8 cellular contexts compared by ENCODE assay signal in the genomic region with DNA sequence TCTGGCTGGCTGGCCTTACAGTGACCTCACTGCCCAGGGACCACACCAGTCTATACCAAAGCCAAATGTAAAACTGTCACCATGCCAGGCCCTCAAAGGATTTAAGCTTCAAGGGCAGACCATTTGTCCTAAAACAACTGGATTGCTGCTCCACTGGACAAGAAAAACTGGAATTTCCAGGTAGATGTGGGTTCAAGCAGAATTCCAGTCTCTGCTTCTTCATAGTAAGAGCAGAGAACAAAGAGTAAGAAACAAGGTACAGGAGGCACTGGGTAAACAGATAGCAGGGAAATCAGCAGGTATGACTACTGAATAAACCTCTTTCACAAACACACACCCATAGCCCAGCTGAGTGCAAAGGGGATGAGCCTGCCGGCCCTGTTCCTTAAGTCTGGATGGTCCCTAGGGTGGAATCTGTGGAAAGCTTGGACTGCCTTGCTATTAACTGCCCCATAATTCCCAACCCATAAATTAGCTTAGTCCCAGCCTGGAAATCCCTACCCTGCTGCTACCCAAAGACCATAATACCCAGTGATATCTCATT. TPM values are rescaled to one million over a fixed set of nuclear protein-coding genes. Genes with fewer than 3 reads are reported as not detected.
DNase-seq lines count a peak whose midpoint lies in the region; ATAC-seq, FAIRE-seq and TF ChIP-seq lines count a peak whose summit lies in the region.

No MANE protein-coding gene starts in this region.

- H3K4me3 Mint-ChIP-seq in activated naive CD4-positive, alpha-beta T cell treated with anti-CD3 and anti-CD28 coated beads for 36 hours: no peak overlapping the region
- H3K4me3 Mint-ChIP-seq in activated T-helper 17 cell treated with anti-CD3 and anti-CD28 coated beads, Interleukin-2, amount 50 U/mL, for 72 hours: peak overlapping the region; percentile 100

- no peaks in the 10 kb centered on the region for H3K27me3 ChIP-seq in lung (ENCODE audit: control insufficient read depth, insufficient read depth)
- no peaks in the 10 kb centered on the region for H3K27me3 ChIP-seq in upper lobe of right lung

- DNase-seq in activated naive CD4-positive, alpha-beta T cell treated with anti-CD3 and anti-CD28 coated beads for 36 hours: no peak
- no peak for DNase-seq in activated naive CD4-positive, alpha-beta T cell (lab: John Stamatoyannopoulos, UW)
- peak; percentile 80 for DNase-seq in lung (ENCODE audit: low spot score)
- DNase-seq in upper lobe of right lung: no peak
- DNase-seq in GM12891 (ENCODE audit: insufficient read length, low spot score): no peak
- no peak for DNase-seq in GM03348 (ENCODE audit: low spot score)
- no peak for DNase-seq in SHP77 treated with DMSO at 0.1 percent for 48 hours (lab: John Stamatoyannopoulos, UW)

- H3K9me3 Mint-ChIP-seq in activated naive CD4-positive, alpha-beta T cell treated with anti-CD3 and anti-CD28 coated beads for 36 hours: no peaks in the 10 kb centered on the region
- H3K9me3 Mint-ChIP-seq in activated T-helper 17 cell treated with anti-CD3 and anti-CD28 coated beads, Interleukin-2, amount 50 U/mL, for 72 hours: no peaks in the 10 kb centered on the region

- H3K4me1 Mint-ChIP-seq in activated naive CD4-positive, alpha-beta T cell treated with anti-CD3 and anti-CD28 coated beads for 36 hours (ENCODE audit: low read depth): peaks cover 81% of the 10 kb centered on the region
- peaks cover 53% of the 10 kb centered on the region for H3K4me1 Mint-ChIP-seq in activated T-helper 17 cell treated with anti-CD3 and anti-CD28 coated beads, Interleukin-2, amount 50 U/mL, for 72 hours

- TF ChIP-seq CTCF in lung (IDR thresholded peaks at IDR 0.05; ENCODE audit: control extremely low read depth, extremely low read depth) (no peak), upper lobe of right lung (IDR thresholded peaks at IDR 0.05) (no peak)

- WGBS in lung, 2 donors: 58 to 74% methylated on average over 1 of the region's 1 CpG

- FAIRE-seq in GM12891 (lab: Jason Lieb, UNC): no peak

- TF ChIP-seq POLR2A in GM12891 (IDR thresholded peaks at IDR 0.05; ENCODE audit: low read depth, low read length): no peak

- no peaks in the 10 kb centered on the region for H3K36me3 ChIP-seq in lung (ENCODE audit: control insufficient read depth in 2 of 2, insufficient read depth in 2 of 2, low read length in 2 of 2)
- no peaks in the 10 kb centered on the region for H3K36me3 ChIP-seq in upper lobe of right lung

- no peak for ATAC-seq in activated T-helper 17 cell treated with anti-CD3 and anti-CD28 coated beads, Interleukin-2, amount 50 U/mL, for 72 hours (replicated peaks)
- ATAC-seq in lung (ENCODE audit: insufficient read depth, low FRiP score) (no peak), upper lobe of right lung (peak; percentile 44)

- CTCF ChIA-PET in activated naive CD4-positive, alpha-beta T cell treated with anti-CD3 and anti-CD28 coated beads for 36 hours (lab: Charles Lee): interaction anchor here (0.8 to 3.0 kb wide), 5 partner anchors 9 to 72 kb away, joined by 3 to 10 read pairs (median 3); no protein-coding TSS in a partner anchor

- peak overlapping the region; percentile 97 for H3K27ac Mint-ChIP-seq in activated naive CD4-positive, alpha-beta T cell treated with anti-CD3 and anti-CD28 coated beads for 36 hours
- peak overlapping the region; percentile 99 for H3K27ac Mint-ChIP-seq in activated T-helper 17 cell treated with anti-CD3 and anti-CD28 coated beads, Interleukin-2, amount 50 U/mL, for 72 hours

- H3K4me1 ChIP-seq in lung (ENCODE audit: control insufficient read depth in 2 of 2, insufficient read depth in 2 of 2, low read length in 2 of 2): peaks cover 48 to 71% of the 10 kb centered on the region in 2 donors
- peaks cover 87% of the 10 kb centered on the region for H3K4me1 ChIP-seq in upper lobe of right lung

- H3K4me3 ChIP-seq in lung (no peak overlapping the region), upper lobe of right lung (no peak overlapping the region)

- H3K36me3 Mint-ChIP-seq in activated naive CD4-positive, alpha-beta T cell treated with anti-CD3 and anti-CD28 coated beads for 36 hours (ENCODE audit: low read depth): peaks cover 11% of the 10 kb centered on the region
- H3K36me3 Mint-ChIP-seq in activated T-helper 17 cell treated with anti-CD3 and anti-CD28 coated beads, Interleukin-2, amount 50 U/mL, for 72 hours (ENCODE audit: low read depth): peaks cover 31% of the 10 kb centered on the region

- H3K27me3 Mint-ChIP-seq in activated naive CD4-positive, alpha-beta T cell treated with anti-CD3 and anti-CD28 coated beads for 36 hours (ENCODE audit: low read depth): no peaks in the 10 kb centered on the region
- H3K27me3 Mint-ChIP-seq in activated T-helper 17 cell treated with anti-CD3 and anti-CD28 coated beads, Interleukin-2, amount 50 U/mL, for 72 hours: no peaks in the 10 kb centered on the region

- intact Hi-C loops in activated naive CD4-positive, alpha-beta T cell treated with anti-CD3 and anti-CD28 coated beads for 36 hours (cut with micrococcal nuclease): loop anchor here (2.0 to 10.0 kb wide), 2 partner anchors 19 to 883 kb away; a partner anchor contains a TSS
- intact Hi-C loops in upper lobe of right lung (cut with DNase I): no loop called here

- H3K27ac ChIP-seq in lung (ENCODE audit: low read depth in 1 of 2, low read length in 1 of 2): peak overlapping the region; percentile 92 to 98
- H3K27ac ChIP-seq in upper lobe of right lung: peak overlapping the region; percentile 97

- no peaks in the 10 kb centered on the region for H3K9me3 ChIP-seq in lung (ENCODE audit: control insufficient read depth in 2 of 2, insufficient read depth in 1 of 2, low read length in 1 of 2)
- no peaks in the 10 kb centered on the region for H3K9me3 ChIP-seq in upper lobe of right lung

TF ChIP-seq in GM12891, 5 proteins besides CTCF, POLR2A, EP300 and RAD21:
- no peak for TF ChIP-seq POLR2AphosphoS5 (IDR thresholded peaks at IDR 0.05; ENCODE audit: low read depth, low read length)
- TF ChIP-seq TAF1 (IDR thresholded peaks at IDR 0.05; ENCODE audit: low read depth, low read length): no peak
- no peak for TF ChIP-seq PAX5 (IDR thresholded peaks at IDR 0.05; ENCODE audit: insufficient read depth, low read length, severe bottlenecking)
- no peak for TF ChIP-seq POU2F2 (IDR thresholded peaks at IDR 0.05; ENCODE audit: low read depth, low read length)
- TF ChIP-seq SPI1 (IDR thresholded peaks at IDR 0.05; ENCODE audit: low read depth, low read length): no peak

RNA-seq across cellular contexts. Expression of a gene that starts 5.5 kb away (rescaled TPM):
- 10 to 100 TPM; 42.8 to 44.1 TPM for total RNA-seq in activated naive CD4-positive, alpha-beta T cell treated with anti-CD3 and anti-CD28 coated beads for 36 hours
- total RNA-seq in activated T-helper 17 cell treated with anti-CD3 and anti-CD28 coated beads, Interleukin-2, amount 50 U/mL, for 72 hours: 10 to 100 TPM; 45.4 to 57.9 TPM
- total RNA-seq in lung: 100 to 1,000 TPM in 1 of 2 donors, 10 to 100 TPM in 1; 58.8 to 114 TPM
- polyA plus RNA-seq in lung: 100 to 1,000 TPM in 1 of 2 donors, 10 to 100 TPM in 1; 27.2 to 130 TPM
- total RNA-seq in upper lobe of right lung: 80.1 TPM
- polyA plus RNA-seq in GM12891 (2012; ENCODE audit: low read depth, missing spikeins): 35.2 TPM
